In the genomic region with DNA sequence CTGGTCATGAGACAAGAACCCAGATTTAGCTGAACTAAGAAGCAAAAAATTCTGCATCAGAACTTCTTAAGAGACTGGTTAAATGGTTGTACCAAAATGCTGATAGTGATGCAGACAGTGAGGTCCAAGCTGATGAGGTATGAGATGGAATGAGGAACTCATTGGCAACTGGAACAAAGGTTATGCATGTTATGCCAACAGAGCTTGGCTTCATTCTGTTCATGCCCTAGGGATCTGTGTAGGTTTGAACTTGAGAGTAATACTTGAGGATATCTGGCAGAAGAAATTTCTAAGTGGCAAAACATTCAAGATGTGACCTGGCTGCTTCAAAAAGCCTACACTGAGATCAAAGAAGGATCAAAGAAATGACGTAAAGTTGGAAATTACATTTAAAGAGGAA, we compare ENCODE assay signal across 21 cellular contexts.
"Had no signal": no experiment of that assay in that cellular context is flagged by ENCODE, and none has a peak within 500 bp of the region (broad histone marks: within the 10 kb centered on the region; RNA-seq: fewer than 3 reads in every experiment).

No MANE protein-coding gene starts in this region.

- H3K27me3 ChIP-seq: ovary, right atrium auricular region, right lobe of liver, suprapubic skin, tibial artery, upper lobe of right lung had no signal

- H3K4me1 ChIP-seq: left ventricle myocardium inferior, right atrium auricular region, right lobe of liver, suprapubic skin, tibial artery, upper lobe of right lung had no signal

- H3K36me3 ChIP-seq: left ventricle myocardium inferior, ovary, right atrium auricular region, right lobe of liver, suprapubic skin, thoracic aorta, tibial artery, upper lobe of right lung had no signal

- FAIRE-seq: urothelium cell line had no signal

- H3K4me3 ChIP-seq: left ventricle myocardium inferior, lung, mucosa of descending colon, ovary, right atrium auricular region, right lobe of liver, suprapubic skin, thoracic aorta, tibial artery, upper lobe of right lung had no signal

- ATAC-seq: mucosa of descending colon; naive thymus-derived CD4-positive, alpha-beta T cell; natural killer cell treated with Interleukin-12 subunit alpha and Interleukin-12 subunit beta and Interleukin-15 and Interleukin-18, amount 100 ng/mL, for 72 hours; right lobe of liver; upper lobe of right lung had no signal

- DNase-seq: hypothalamus; islet precursor cell; left ventricle myocardium inferior; midbrain; mucosa of descending colon; naive thymus-derived CD4-positive, alpha-beta T cell; ovary; right lobe of liver; stimulated activated CD4-positive, alpha-beta T cell treated with anti-CD3 and anti-CD28 coated beads, Interleukin-12 subunit alpha, Interleukin-12 subunit beta, amount 100 ng/mL, for 4 hours; stimulated activated CD4-positive, alpha-beta T cell treated with anti-CD3 and anti-CD28 coated beads, Interleukin-15, amount 100 ng/mL, for 24 hours; stimulated activated CD4-positive, alpha-beta T cell treated with anti-CD3 and anti-CD28 coated beads, Interleukin-2, amount 100 ng/mL, for 24 hours; stimulated activated CD4-positive, alpha-beta T cell treated with anti-CD3 and anti-CD28 coated beads, Interleukin-4, amount 100 ng/mL, for 24 hours; stimulated activated naive CD4-positive, alpha-beta T cell; tibial artery; upper lobe of right lung had no signal

- H3K27ac ChIP-seq: left ventricle myocardium inferior, ovary, right atrium auricular region, right lobe of liver, suprapubic skin, thoracic aorta, tibial artery, upper lobe of right lung had no signal

- H3K9me3 ChIP-seq: mucosa of descending colon, right lobe of liver had no signal
